19 cellular contexts compared by ENCODE assay signal in the genomic region with DNA sequence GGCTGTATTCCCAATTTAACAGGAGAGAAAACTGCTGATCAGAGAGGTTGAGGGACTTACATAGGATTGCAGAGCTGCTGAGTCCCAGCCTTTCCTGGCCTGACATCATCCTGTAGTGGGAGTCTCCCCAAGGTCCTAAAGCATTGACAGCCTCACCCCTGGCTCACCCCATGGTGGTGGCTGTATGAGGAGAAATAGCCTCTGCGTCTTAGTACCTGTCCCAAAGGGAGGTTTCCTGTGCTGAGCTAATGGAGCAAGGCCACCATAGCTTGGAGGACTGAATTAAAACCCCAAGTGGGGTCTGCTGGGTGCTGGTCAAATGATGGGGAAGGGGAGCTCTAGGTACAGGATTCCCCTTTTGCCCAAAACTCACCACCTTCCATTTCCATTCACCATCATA.
"Had no signal": no experiment of that assay in that cellular context is flagged by ENCODE, and none has a peak within 500 bp of the region (broad histone marks: within the 10 kb centered on the region; RNA-seq: fewer than 3 reads in every experiment).

No MANE protein-coding gene starts in this region.

- H3K4me1 Mint-ChIP-seq: IgD-negative memory B cell had no signal

- H3K36me3 ChIP-seq: MG63, SJSA1 had no signal

- DNase-seq: MG63, NCI-H1048, NCI-H1105, NCI-H1694, NCI-H1930, NCI-H2081, NCI-H2227 treated with DMSO at 0.1 percent for 48 hours, NCI-H510A, NCI-H524 treated with DMSO at 0.1 percent for 48 hours, NCI-H774, Right ventricle myocardium superior, RPMI8226, SIG-M5 had no signal

- H3K4me1 ChIP-seq: SJSA1 had no signal

- FAIRE-seq: K562, RCC 7860 had no signal

- H3K36me3 Mint-ChIP-seq: IgD-negative memory B cell had no signal

- H3K9ac ChIP-seq: KMS-11 had no signal

- H3K4me3 Mint-ChIP-seq: IgD-negative memory B cell had no signal

- H3K9me3 ChIP-seq: MG63 had no signal

- H3K4me2 ChIP-seq: KMS-11 had no signal

- H3K4me3 ChIP-seq: K562, MG63, SJSA1, SK-N-MC had no signal

- ATAC-seq: K562 had no signal

- H3K27ac ChIP-seq: KMS-11, SJSA1, SK-N-MC had no signal

- H3K27ac Mint-ChIP-seq: IgD-negative memory B cell had no signal

- H3K27me3 ChIP-seq: MG63, SJSA1 had no signal
